ENCODE assay signal across 8 cellular contexts in the genomic region with DNA sequence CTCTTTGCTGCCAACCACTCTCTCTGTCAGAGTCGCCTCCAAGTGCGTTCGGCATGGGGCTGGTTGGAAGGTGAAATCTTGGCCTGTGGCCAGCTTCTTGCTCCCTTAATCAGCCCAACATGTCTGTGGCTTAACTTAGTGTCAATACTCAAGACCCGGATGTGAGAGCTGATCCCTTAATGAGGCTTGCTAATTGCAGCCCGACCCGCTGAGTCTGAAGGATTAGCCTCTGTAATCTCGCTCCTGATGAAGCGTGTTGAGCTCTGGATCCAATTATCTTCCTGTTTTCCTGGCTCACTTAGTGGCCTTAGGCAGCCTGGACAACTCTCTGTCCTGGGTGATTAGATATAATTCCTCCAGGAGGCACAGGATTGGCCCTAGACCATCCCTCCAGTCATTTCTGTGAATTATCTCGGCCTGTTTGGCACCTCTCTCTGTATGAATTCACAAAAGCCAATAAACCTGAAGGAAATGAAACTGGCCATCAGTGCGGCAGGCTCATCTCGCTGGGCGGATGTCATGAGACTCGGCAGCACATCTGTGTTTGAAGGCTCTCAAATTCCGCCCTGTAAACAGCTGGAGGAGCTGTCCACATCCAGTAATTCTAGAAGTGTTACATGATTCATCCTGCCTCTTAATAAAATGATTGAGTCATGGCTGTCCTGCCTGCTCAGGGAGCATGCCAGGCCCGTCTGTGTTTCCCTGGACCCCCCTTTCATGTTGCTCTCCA. TPM values are rescaled to one million over a fixed set of nuclear protein-coding genes. Genes with fewer than 3 reads are reported as not detected.
DNase-seq lines count a peak whose midpoint lies in the region; ATAC-seq, FAIRE-seq and TF ChIP-seq lines count a peak whose summit lies in the region.

No MANE protein-coding gene starts in this region.

- no peaks in the 10 kb centered on the region for H3K9me1 ChIP-seq in K562 (ENCODE audit: control insufficient read depth, insufficient read depth, low read length)

- H3K9me3 ChIP-seq in K562 (replicated peaks; ENCODE audit: control insufficient read depth, insufficient read depth, low read depth, low read length) (no peaks in the 10 kb centered on the region), mesenchymal stem cell (ENCODE audit: control insufficient read depth, low read length) (no peaks in the 10 kb centered on the region)

- H3K23ac ChIP-seq in mesenchymal stem cell (ENCODE audit: low read length in 2 of 2) = no peak overlapping the region

- H3K9ac ChIP-seq in K562 (ENCODE audit: insufficient read depth in 1 of 2, low read depth in 2 of 2, low read length in 2 of 2) (no peak overlapping the region), mesenchymal stem cell (ENCODE audit: low read length) (peak overlapping the region; percentile 72)

- POLR2A ChIA-PET in K562 (lab: Yijun Ruan, JAX) = interaction anchor here (0.5 to 1.5 kb wide), 2 partner anchors 17 to 56 kb away, joined by 3 read pairs; no protein-coding TSS in a partner anchor

- no peak for TF ChIP-seq EP300 in K562 (IDR thresholded peaks at IDR 0.05; ENCODE audit: low read length)

- FAIRE-seq in K562 (lab: Jason Lieb, UNC) = no peak

- CTCF ChIA-PET in K562 (lab: Yijun Ruan, JAX; ENCODE audit: low intra/inter-chr PET ratio) = no interaction called here

- H2BK120ac ChIP-seq in mesenchymal stem cell (ENCODE audit: low read depth, low read length) = no peak overlapping the region

- TF ChIP-seq POLR2A in K562 (conservative IDR thresholded peaks at IDR 0.05) = no peak

- no peak overlapping the region for H3K4ac ChIP-seq in mesenchymal stem cell (ENCODE audit: low read depth in 1 of 2, low read length in 2 of 2)

- ATAC-seq in K562 (no peak), HG02678 (IDR thresholded peaks at IDR 0.05; ENCODE audit: unreplicated experiment) (no peak), GM21576 (IDR thresholded peaks at IDR 0.05; ENCODE audit: unreplicated experiment) (no peak), GM18519 (IDR thresholded peaks at IDR 0.05; ENCODE audit: low FRiP score, unreplicated experiment) (no peak)
- no peak for ATAC-seq in stimulated activated naive B cell treated with anti-CD40 and anti-IgM and Interleukin-4, amounts not matched to agents 10 μg/mL and 1 μg/mL and 100 μg/mL, for 72 hours (replicated peaks)

- no peak overlapping the region for H3K18ac ChIP-seq in mesenchymal stem cell (ENCODE audit: low read depth in 1 of 2, low read length in 2 of 2)

- no peaks in the 10 kb centered on the region for H3K4me1 ChIP-seq in K562 (replicated peaks in 1 of 2; ENCODE audit: control insufficient read depth in 2 of 2, insufficient read depth in 2 of 2, low read length in 2 of 2)
- H3K4me1 ChIP-seq in mesenchymal stem cell (ENCODE audit: control insufficient read depth, insufficient read depth, low read depth, low read length) = no peaks in the 10 kb centered on the region

- H3K9me3 Mint-ChIP-seq in stimulated activated naive B cell treated with anti-CD40 and anti-IgM and Interleukin-4, amounts not matched to agents 10 μg/mL and 1 μg/mL and 100 μg/mL, for 72 hours = peaks cover 0 to 3% of the 10 kb centered on the region in 2 donors

- intact Hi-C loops in K562 (cut with micrococcal nuclease) = no loop called here

- H2AFZ ChIP-seq in K562 (ENCODE audit: low read depth, low read length) (no peak overlapping the region), mesenchymal stem cell (ENCODE audit: low read depth, low read length) (no peak overlapping the region)

- no peak overlapping the region for H2BK12ac ChIP-seq in mesenchymal stem cell (ENCODE audit: low read length in 2 of 2)

- TF ChIP-seq RAD21 in K562 (CRISPR knock-in tag; conservative IDR thresholded peaks at IDR 0.05 in 1 of 2, IDR thresholded peaks at IDR 0.05 in 1 of 2) = no peak

- no peaks in the 10 kb centered on the region for H3K79me2 ChIP-seq in K562 (ENCODE audit: control insufficient read depth, insufficient read depth, low read length)

- H3K27ac Mint-ChIP-seq in stimulated activated naive B cell treated with anti-CD40 and anti-IgM and Interleukin-4, amounts not matched to agents 10 μg/mL and 1 μg/mL and 100 μg/mL, for 72 hours = no peak overlapping the region

- no peak overlapping the region for H3K4me3 Mint-ChIP-seq in stimulated activated naive B cell treated with anti-CD40 and anti-IgM and Interleukin-4, amounts not matched to agents 10 μg/mL and 1 μg/mL and 100 μg/mL, for 72 hours

- no peak overlapping the region for H3K4me2 ChIP-seq in K562 (ENCODE audit: insufficient read depth, low read length)
- no peak overlapping the region for H3K4me2 ChIP-seq in mesenchymal stem cell (ENCODE audit: low read length, poor library complexity, severe bottlenecking)

- no peak overlapping the region for H2BK5ac ChIP-seq in mesenchymal stem cell (ENCODE audit: low read depth, low read length, poor library complexity, severe bottlenecking)

- no peak overlapping the region for H4K91ac ChIP-seq in mesenchymal stem cell (ENCODE audit: low read length)

- peaks cover 2 to 4% of the 10 kb centered on the region in 2 donors for H3K36me3 Mint-ChIP-seq in stimulated activated naive B cell treated with anti-CD40 and anti-IgM and Interleukin-4, amounts not matched to agents 10 μg/mL and 1 μg/mL and 100 μg/mL, for 72 hours

- H3K27me3 ChIP-seq in K562 (ENCODE audit: control insufficient read depth in 2 of 2, insufficient read depth in 2 of 2, low read length in 2 of 2) (peaks cover 21 to 57% of the 10 kb centered on the region in 2 experiments), mesenchymal stem cell (ENCODE audit: control insufficient read depth in 1 of 2, insufficient read depth in 1 of 2, low read length in 2 of 2) (peaks cover 42 to 66% of the 10 kb centered on the region in 2 experiments)

- under 1% methylated on average over 15 of the region's 15 CpGs for WGBS in K562 (ENCODE audit: insufficient coverage, low coverage, missing lambda C conversion rate)
- 32% methylated on average over 15 of the region's 15 CpGs for WGBS in mesenchymal stem cell

- DNase-seq in COLO829 (ENCODE audit: low spot score) (peak; percentile 53), NCI-H146 treated with DMSO at 0.1 percent for 48 hours (lab: John Stamatoyannopoulos, UW; ENCODE audit: unreplicated experiment) (peak; percentile 91), K562 (ENCODE audit: extremely low read depth in 1 of 4, low spot score in 3 of 4) (no peak), mesenchymal stem cell (peak; percentile 29)
- DNase-seq in stimulated activated naive B cell treated with anti-CD40 and anti-IgM and Interleukin-4, amounts not matched to agents 10 μg/mL and 1 μg/mL and 100 μg/mL, for 72 hours = no peak

- H3K14ac ChIP-seq in mesenchymal stem cell (ENCODE audit: low read length in 2 of 2) = no peak overlapping the region

- no TSS peak for BruUV-seq in K562 (replicated peaks; lab: Mats Ljungman, UMichigan)

- no peak for TF ChIP-seq CTCF in K562 (IDR thresholded peaks at IDR 0.05 in 2 of 3, conservative IDR thresholded peaks at IDR 0.05 in 1 of 3; ENCODE audit: insufficient read depth in 2 of 3, low read depth in 1 of 3, low read length in 3 of 3)

- H3K27ac ChIP-seq in K562 (ENCODE audit: extremely low read depth, low read depth, low read length) (no peak overlapping the region), mesenchymal stem cell (ENCODE audit: low read length, poor library complexity, severe bottlenecking) (no peak overlapping the region)

- H3K36me3 ChIP-seq in K562 (ENCODE audit: control insufficient read depth, insufficient read depth, low read length) (no peaks in the 10 kb centered on the region), mesenchymal stem cell (ENCODE audit: control insufficient read depth in 1 of 2, insufficient read depth in 2 of 2, low read depth in 1 of 2, low read length in 2 of 2) (no peaks in the 10 kb centered on the region)

- H4K20me1 ChIP-seq in K562 (replicated peaks; ENCODE audit: control insufficient read depth, insufficient read depth, low read length) = no peaks in the 10 kb centered on the region

- in situ Hi-C loops in K562 (cut with MboI) = loop anchor here (25.0 kb wide), 1 partner anchor 984 kb away; a partner anchor contains a TSS

- H3K4me3 ChIP-seq in K562 (no peak overlapping the region), mesenchymal stem cell (ENCODE audit: insufficient read depth in 1 of 2, low read depth in 1 of 2, low read length in 2 of 2) (peak overlapping the region in 1 of 2 experiments; percentile 74)

- H3K27me3 Mint-ChIP-seq in stimulated activated naive B cell treated with anti-CD40 and anti-IgM and Interleukin-4, amounts not matched to agents 10 μg/mL and 1 μg/mL and 100 μg/mL, for 72 hours = peaks cover 39 to 43% of the 10 kb centered on the region in 2 donors

- H2BK15ac ChIP-seq in mesenchymal stem cell (ENCODE audit: low read depth, poor library complexity, severe bottlenecking) = no peak overlapping the region

- no peak overlapping the region for H2AK5ac ChIP-seq in mesenchymal stem cell (ENCODE audit: low read length, severe bottlenecking)

- no peaks in the 10 kb centered on the region for H3K4me1 Mint-ChIP-seq in stimulated activated naive B cell treated with anti-CD40 and anti-IgM and Interleukin-4, amounts not matched to agents 10 μg/mL and 1 μg/mL and 100 μg/mL, for 72 hours

- H3K79me1 ChIP-seq in mesenchymal stem cell (replicated peaks; ENCODE audit: low read length, poor library complexity, severe bottlenecking) = no peaks in the 10 kb centered on the region

- no peak overlapping the region for H4K8ac ChIP-seq in mesenchymal stem cell (ENCODE audit: low read length)

TF ChIP-seq in K562, 482 proteins besides CTCF, POLR2A, EP300 and RAD21 (continues in another document):
- TF ChIP-seq ETV6 (IDR thresholded peaks at IDR 0.05; ENCODE audit: borderline replicate concordance in 1 of 2, low read depth in 2 of 2, low read length in 1 of 2) (no peak), ETV6 (CRISPR knock-in tag; IDR thresholded peaks at IDR 0.05; ENCODE audit: borderline replicate concordance) (no peak)

RNA-seq across cellular contexts. Expression of a gene that starts 38.5 kb away (rescaled TPM):
- 0.35 and 0.42 TPM in 2 replicates for total RNA-seq in K562 (2011; cell fraction: chromatin; rRNA removed; ENCODE audit: low replicate concordance)
- total RNA-seq in K562 (2011; cell fraction: nucleolus; rRNA removed) = 0.17 and 0.53 TPM in 2 replicates
- total RNA-seq in K562 (2011; cell fraction: nucleoplasm; rRNA removed) = 0.23 and 0.59 TPM in 2 replicates
- total RNA-seq in K562 (2014; rRNA removed) (not detected in 2 replicates), K562 (2014; rRNA removed; fragmentation: Illumina TruSeq; extraction: Trizol) (0.06 TPM in 1 of 2 replicates, not detected in the other), K562 (2015; rRNA removed; fragmentation: Illumina TruSeq; extraction: Trizol) (not detected in 2 replicates), K562 (2021) (0.22 and 0.31 TPM in 2 replicates)
- polyA plus RNA-seq in K562 (2011; rRNA removed) (0.49 and 0.56 TPM in 2 replicates), K562 (2014; fragmentation: Illumina TruSeq; extraction: Trizol) (not detected in 2 replicates), K562 (2014; fragmentation: Nextera tagmentation; extraction: Ambion mirVana) (not detected), K562 (2014; rRNA removed) (not detected in 2 replicates)
- polyA plus RNA-seq in K562 (2011; cell fraction: cytosol; rRNA removed) = 0.25 and 0.28 TPM in 2 replicates
- 0.52 and 0.82 TPM in 2 replicates for polyA plus RNA-seq in K562 (2011; cell fraction: nucleus; rRNA removed)
- polyA plus RNA-seq in K562 (2012) = 0.12 TPM in 1 of 2 replicates, not detected in the other
- polyA minus RNA-seq in K562 (2011; rRNA and poly(A)+ RNA removed) = 0.39 and 0.56 TPM in 2 replicates
- polyA minus RNA-seq in K562 (2011; cell fraction: cytosol; rRNA and poly(A)+ RNA removed) = not detected in 2 replicates
- polyA minus RNA-seq in K562 (2011; cell fraction: nucleus; rRNA and poly(A)+ RNA removed) = 0.44 and 0.94 TPM in 2 replicates
- polyA plus RNA-seq in mesenchymal stem cell (2013, experiment 1 of 2) = 0.04 TPM
- 0.01 TPM for polyA plus RNA-seq in mesenchymal stem cell (2013, experiment 2 of 2)

Comparison
In these comparisons a context has a peak if more than half of its experiments do, and no peak if none do; other contexts are left out.
1. DNase-seq: peak in COLO829 (single experiment), NCI-H146 treated with DMSO at 0.1 percent for 48 hours (single experiment) and mesenchymal stem cell (single experiment); none in K562 (0 of 4) and stimulated activated naive B cell treated with anti-CD40 and anti-IgM and Interleukin-4, amounts not matched to agents 10 μg/mL and 1 μg/mL and 100 μg/mL, for 72 hours (single experiment).